Comparison of ENCODE assay signal across 19 cellular contexts in genomic region chr1:192263436-192263835, GRCh38. TPM values are rescaled to one million over a fixed set of nuclear protein-coding genes. Genes with fewer than 3 reads are reported as not detected.
DNase-seq lines count a peak whose midpoint lies in the region; ATAC-seq, FAIRE-seq and TF ChIP-seq lines count a peak whose summit lies in the region.
"Had no signal": no experiment of that assay in that cellular context is flagged by ENCODE, and none has a peak within 500 bp of the region (broad histone marks: within the 10 kb centered on the region; RNA-seq: fewer than 3 reads in every experiment).

No MANE protein-coding gene starts in this region.

- H3K27me3 ChIP-seq in endothelial cell of umbilical vein (ENCODE audit: control insufficient read depth in 2 of 2, insufficient read depth in 2 of 2, low read length in 2 of 2) (no peaks in the 10 kb centered on the region), mesenchymal stem cell (ENCODE audit: control insufficient read depth in 1 of 2, insufficient read depth in 1 of 2, low read length in 2 of 2) (no peaks in the 10 kb centered on the region), psoas muscle (ENCODE audit: insufficient read depth in 3 of 3, low read length in 2 of 3) (no peaks in the 10 kb centered on the region)
- H3K27me3 ChIP-seq: suprapubic skin had no signal

- H3K4ac ChIP-seq in mesenchymal stem cell (ENCODE audit: low read depth in 1 of 2, low read length in 2 of 2) = no peak overlapping the region

- no peak overlapping the region for H3K23ac ChIP-seq in mesenchymal stem cell (ENCODE audit: low read length in 2 of 2)

- H3K14ac ChIP-seq in mesenchymal stem cell (ENCODE audit: low read length in 2 of 2) = no peak overlapping the region

- H3K79me2 ChIP-seq in endothelial cell of umbilical vein (ENCODE audit: control insufficient read depth, insufficient read depth, low read length) = no peaks in the 10 kb centered on the region

- H3K9me1 ChIP-seq in endothelial cell of umbilical vein (replicated peaks; ENCODE audit: control insufficient read depth, extremely low read depth, insufficient read depth, low read length) = no peaks in the 10 kb centered on the region

- intact Hi-C loops in endothelial cell of umbilical vein (cut with micrococcal nuclease) (loop anchor here (1.0 to 5.0 kb wide), 2 partner anchors 93 to 179 kb away; no protein-coding TSS in a partner anchor), psoas muscle (cut with DNase I) (no loop called here)

- H2BK15ac ChIP-seq in mesenchymal stem cell (ENCODE audit: low read depth, poor library complexity, severe bottlenecking) = no peak overlapping the region

- no peak overlapping the region for H4K91ac ChIP-seq in mesenchymal stem cell (ENCODE audit: low read length)

- H3K36me3 ChIP-seq in endothelial cell of umbilical vein (ENCODE audit: control insufficient read depth in 2 of 2, extremely low read depth in 1 of 2, insufficient read depth in 2 of 2, low read length in 2 of 2) = no peaks in the 10 kb centered on the region
- H3K36me3 ChIP-seq in mesenchymal stem cell (ENCODE audit: control insufficient read depth in 1 of 2, insufficient read depth in 2 of 2, low read depth in 1 of 2, low read length in 2 of 2) = no peaks in the 10 kb centered on the region
- H3K36me3 ChIP-seq in psoas muscle (ENCODE audit: insufficient read depth in 1 of 2, low read depth in 1 of 2) = no peaks in the 10 kb centered on the region
- H3K36me3 ChIP-seq: suprapubic skin had no signal

- H3K4me2 ChIP-seq in endothelial cell of umbilical vein (ENCODE audit: insufficient read depth, low read length) (peak overlapping the region; percentile 31), mesenchymal stem cell (ENCODE audit: low read length, poor library complexity, severe bottlenecking) (no peak overlapping the region)
- H3K4me2 ChIP-seq: KMS-11 had no signal

- CTCF ChIA-PET in endothelial cell of umbilical vein (lab: Charles Lee) = interaction anchor here (1.2 kb wide), 1 partner anchor 93 kb away, joined by 3 read pairs; no protein-coding TSS in a partner anchor

- peak overlapping the region; percentile 75 for H2AFZ ChIP-seq in endothelial cell of umbilical vein (ENCODE audit: low read depth, low read length)
- no peak overlapping the region for H2AFZ ChIP-seq in mesenchymal stem cell (ENCODE audit: low read depth, low read length)

- no peak overlapping the region for H2BK5ac ChIP-seq in mesenchymal stem cell (ENCODE audit: low read depth, low read length, poor library complexity, severe bottlenecking)

- POLR2A ChIA-PET in endothelial cell of umbilical vein (lab: Charles Lee) = no interaction called here

- dilution Hi-C loops in endothelial cell of umbilical vein (cut with MboI; ENCODE audit: extremely low pct_ligation_motif_present, low sequenced_read_pairs) = no loop called here

- H4K20me1 ChIP-seq in endothelial cell of umbilical vein (replicated peaks; ENCODE audit: control insufficient read depth, extremely low read depth, insufficient read depth, low read length) = no peaks in the 10 kb centered on the region

- H3K4me3 ChIP-seq in AG09309 (ENCODE audit: control insufficient read depth, low read depth, low read length) = no peak overlapping the region
- no peak overlapping the region for H3K4me3 ChIP-seq in endothelial cell of umbilical vein (replicated peaks in 1 of 3; ENCODE audit: insufficient read depth in 1 of 3, low read depth in 1 of 3, low read length in 3 of 3)
- no peak overlapping the region for H3K4me3 ChIP-seq in mesenchymal stem cell (ENCODE audit: insufficient read depth in 1 of 2, low read depth in 1 of 2, low read length in 2 of 2)
- no peak overlapping the region for H3K4me3 ChIP-seq in psoas muscle
- H3K4me3 ChIP-seq: suprapubic skin had no signal

- TF ChIP-seq POLR2A in endothelial cell of umbilical vein (IDR thresholded peaks at IDR 0.05; ENCODE audit: low read depth, low read length) = no peak

- H2AK5ac ChIP-seq in mesenchymal stem cell (ENCODE audit: low read length, severe bottlenecking) = no peak overlapping the region

- WGBS in mesenchymal stem cell = 69% methylated on average over 2 of the region's 2 CpGs
- 14 to 36% (median 15%) methylated on average over 2 of the region's 2 CpGs for WGBS in psoas muscle, 3 donors

- FAIRE-seq in endothelial cell of umbilical vein (lab: Jason Lieb, UNC) = peak; percentile 67

- no peaks in the 10 kb centered on the region for H3K79me1 ChIP-seq in mesenchymal stem cell (replicated peaks; ENCODE audit: low read length, poor library complexity, severe bottlenecking)

- H4K8ac ChIP-seq in mesenchymal stem cell (ENCODE audit: low read length) = no peak overlapping the region

- no peak overlapping the region for H3K18ac ChIP-seq in mesenchymal stem cell (ENCODE audit: low read depth in 1 of 2, low read length in 2 of 2)

- no peak overlapping the region for H2BK120ac ChIP-seq in mesenchymal stem cell (ENCODE audit: low read depth, low read length)

- H3K9me3 ChIP-seq in endothelial cell of umbilical vein (replicated peaks; ENCODE audit: control insufficient read depth, insufficient read depth, low read length) = no peaks in the 10 kb centered on the region
- H3K9me3 ChIP-seq in mesenchymal stem cell (ENCODE audit: control insufficient read depth, low read length) = no peaks in the 10 kb centered on the region
- no peaks in the 10 kb centered on the region for H3K9me3 ChIP-seq in psoas muscle
- H3K9me3 ChIP-seq: suprapubic skin had no signal

- H3K9ac ChIP-seq in endothelial cell of umbilical vein (replicated peaks; ENCODE audit: extremely low read depth, insufficient read depth, low read length) (peak overlapping the region; percentile 51), mesenchymal stem cell (ENCODE audit: low read length) (peak overlapping the region; percentile 84)
- H3K9ac ChIP-seq: KMS-11 had no signal

- DNase-seq in AG09309 (ENCODE audit: low read depth) (peak; percentile 42), NCI-H226 (peak; percentile 31), endothelial cell of umbilical vein (ENCODE audit: low read depth, low spot score) (peak; percentile 88), mesenchymal stem cell (peak; percentile 36), AML-193 (lab: John Stamatoyannopoulos, UW) (no peak), psoas muscle (no peak), dedifferentiated amniotic fluid mesenchymal stem cell (ENCODE audit: extremely low spot score) (no peak)
- DNase-seq: DMS153; endodermal cell; NCI-H1930; NCI-H774; occipital lobe; RPMI8226; stimulated activated CD4-positive, alpha-beta T cell treated with anti-CD3 and anti-CD28 coated beads, Interleukin-15, amount 100 ng/mL, for 24 hours had no signal

- TF ChIP-seq CTCF in AG09309 (IDR thresholded peaks at IDR 0.05; ENCODE audit: control insufficient read depth, insufficient read depth, low read depth, low read length, missing control alignments) = no peak
- no peak for TF ChIP-seq CTCF in endothelial cell of umbilical vein (IDR thresholded peaks at IDR 0.05; ENCODE audit: extremely low read depth in 1 of 2, insufficient read depth in 1 of 2, low read depth in 1 of 2, low read length in 2 of 2)
- no peak for TF ChIP-seq CTCF in psoas muscle (IDR thresholded peaks at IDR 0.05)

- no peak overlapping the region for H2BK12ac ChIP-seq in mesenchymal stem cell (ENCODE audit: low read length in 2 of 2)

- H3K27ac ChIP-seq in endothelial cell of umbilical vein (ENCODE audit: insufficient read depth, low read depth, low read length) (peak overlapping the region; percentile 83), mesenchymal stem cell (ENCODE audit: low read length, poor library complexity, severe bottlenecking) (no peak overlapping the region), psoas muscle (no peak overlapping the region)
- H3K27ac ChIP-seq: KMS-11, suprapubic skin had no signal

- ATAC-seq in GM18873 (IDR thresholded peaks at IDR 0.05; ENCODE audit: low FRiP score, unreplicated experiment) = no peak
- no peak for ATAC-seq in psoas muscle
- ATAC-seq: HCT116 had no signal

- peaks cover 28% of the 10 kb centered on the region for H3K4me1 ChIP-seq in endothelial cell of umbilical vein (ENCODE audit: control insufficient read depth, extremely low read depth, insufficient read depth, low read length)
- no peaks in the 10 kb centered on the region for H3K4me1 ChIP-seq in mesenchymal stem cell (ENCODE audit: control insufficient read depth, insufficient read depth, low read depth, low read length)
- no peaks in the 10 kb centered on the region for H3K4me1 ChIP-seq in psoas muscle
- H3K4me1 ChIP-seq: suprapubic skin had no signal

- BruUV-seq in endothelial cell of umbilical vein (replicated peaks; lab: Mats Ljungman, UMichigan) = no TSS peak

TF ChIP-seq in endothelial cell of umbilical vein, 7 proteins besides CTCF, POLR2A, EP300 and RAD21:
- TF ChIP-seq GATA2 (IDR thresholded peaks at IDR 0.05; ENCODE audit: insufficient read depth, insufficient read length, low read depth, low read length) (peak; percentile 46), MAX (IDR thresholded peaks at IDR 0.05; ENCODE audit: insufficient read depth, insufficient read length) (no peak), POLR2AphosphoS5 (IDR thresholded peaks at IDR 0.05; ENCODE audit: insufficient read depth, low read depth, low read length) (peak; percentile 19), FOS (IDR thresholded peaks at IDR 0.05; ENCODE audit: borderline replicate concordance, insufficient read depth, low read length) (peak; percentile 57), MYC (IDR thresholded peaks at IDR 0.05; ENCODE audit: low read depth, low read length) (no peak), JUN (IDR thresholded peaks at IDR 0.05; ENCODE audit: borderline replicate concordance, insufficient read depth, insufficient read length, low read depth) (peak; percentile 42), EZH2 (IDR thresholded peaks at IDR 0.05; ENCODE audit: borderline replicate concordance, low read depth, low read length, severe bottlenecking) (no peak)

RNA-seq across cellular contexts. Expression of gene RGS21, which starts 53.4 kb away (rescaled TPM):
- total RNA-seq in endothelial cell of umbilical vein (not detected in 2 replicates), psoas muscle (not detected)
- polyA plus RNA-seq in endothelial cell of umbilical vein (not detected in 2 replicates), psoas muscle (not detected)
- not detected in 2 replicates for polyA plus RNA-seq in endothelial cell of umbilical vein (2011; cell fraction: cytosol; rRNA removed)
- not detected in 2 replicates for polyA plus RNA-seq in endothelial cell of umbilical vein (2011; cell fraction: nucleus; rRNA removed)
- not detected in 2 replicates for polyA plus RNA-seq in endothelial cell of umbilical vein (2012)
- not detected in 2 replicates for polyA minus RNA-seq in endothelial cell of umbilical vein
- polyA minus RNA-seq in endothelial cell of umbilical vein (2011; cell fraction: cytosol; rRNA and poly(A)+ RNA removed) = not detected
- not detected in 2 replicates for polyA minus RNA-seq in endothelial cell of umbilical vein (2011; cell fraction: nucleus; rRNA and poly(A)+ RNA removed)
- not detected for polyA plus RNA-seq in mesenchymal stem cell (2013, experiment 1 of 2)
- polyA plus RNA-seq in mesenchymal stem cell (2013, experiment 2 of 2) = not detected
- total RNA-seq: activated T-helper 1 cell treated with anti-CD3 and anti-CD28 coated beads, Interleukin-12 subunit alpha, Interleukin-12 subunit beta, Interleukin-2, Interleukin-4 antibody, amounts not matched to agents 30 ng/mL and 10 ng/mL and 1 ng/mL, durations not matched to agents 14 hours and 24 hours and 36 hours; endodermal cell; occipital lobe; suprapubic skin had no signal

Comparison
In these comparisons a context has a peak if more than half of its experiments do, and no peak if none do; other contexts are left out.
1. DNase-seq: peak in AG09309 (single experiment), NCI-H226 (single experiment), endothelial cell of umbilical vein (single experiment) and mesenchymal stem cell (single experiment); none in AML-193 (0 of 2), psoas muscle (0 of 2) and dedifferentiated amniotic fluid mesenchymal stem cell (single experiment).